ENCODE assay signal across 13 cellular contexts in genomic region chr18:47809420-47809819, GRCh38.
"Had no signal": no experiment of that assay in that cellular context is flagged by ENCODE, and none has a peak within 500 bp of the region (broad histone marks: within the 10 kb centered on the region; RNA-seq: fewer than 3 reads in every experiment).

No MANE protein-coding gene starts in this region.

- DNase-seq: activated CD4-positive, alpha-beta memory T cell treated with anti-CD3 and anti-CD28 coated beads, Interleukin-2, amount 10 ng/mL, durations not matched to agents 7 days and 5 days; activated CD4-positive, alpha-beta T cell treated with anti-CD3 and anti-CD28 coated beads for 36 hours; activated naive CD4-positive, alpha-beta T cell treated with anti-CD3 and anti-CD28 coated beads, Interleukin-2, amount 50 U/mL, for 16 hours; activated T-cell treated with anti-CD3 and anti-CD28 coated beads, Interleukin-2, amount 50 U/mL, for 24 hours; amniotic stem cell; dorsolateral prefrontal cortex; endodermal cell; heart right ventricle; naive thymus-derived CD4-positive, alpha-beta T cell; retina; stimulated activated CD4-positive, alpha-beta T cell treated with anti-CD3 and anti-CD28 coated beads, Interleukin-12 subunit alpha, Interleukin-12 subunit beta, amount 100 ng/mL, for 4 hours had no signal

- ATAC-seq: activated CD4-positive, alpha-beta T cell treated with anti-CD3 and anti-CD28 coated beads for 36 hours; gastroesophageal sphincter; heart right ventricle; naive thymus-derived CD4-positive, alpha-beta T cell; stimulated activated effector memory CD8-positive, alpha-beta T cell treated with anti-CD3 and anti-CD28 coated beads, Interleukin-12 subunit alpha, Interleukin-12 subunit beta, amount 100 ng/mL, for 72 hours had no signal
